8 cellular contexts compared by ENCODE assay signal in genomic region chr4:40551568-40552136, GRCh38.
DNase-seq lines count a peak whose midpoint lies in the region; ATAC-seq, FAIRE-seq and TF ChIP-seq lines count a peak whose summit lies in the region.
"Not testable (repeated sequence)": the region's sequence is repeated elsewhere in the genome, so short reads cannot be mapped to it uniquely, and the experiment has no call there.

No MANE protein-coding gene starts in this region.

- peaks cover 0 to 40% (median 0%) of the 10 kb centered on the region in 4 donors for H3K4me1 ChIP-seq in Peyer's patch
- H3K4me1 ChIP-seq in K562 (replicated peaks in 1 of 2; ENCODE audit: control insufficient read depth in 2 of 2, insufficient read depth in 2 of 2, low read length in 2 of 2), result not testable (repeated sequence)
- H3K4me1 ChIP-seq in naive thymus-derived CD4-positive, alpha-beta T cell (ENCODE audit: control insufficient read depth in 2 of 2, insufficient read depth in 2 of 2, low read length in 2 of 2), result peaks cover 0 to 11% of the 10 kb centered on the region in 2 donors

- not testable (repeated sequence) for TF ChIP-seq CTCF in 22Rv1 (IDR thresholded peaks at IDR 0.05); GM12865 (IDR thresholded peaks at IDR 0.05; ENCODE audit: insufficient read depth, low read depth, low read length, missing control alignments); Peyer's patch (IDR thresholded peaks at IDR 0.05); K562 (IDR thresholded peaks at IDR 0.05 in 2 of 3, conservative IDR thresholded peaks at IDR 0.05 in 1 of 3; ENCODE audit: insufficient read depth in 2 of 3, low read depth in 1 of 3, low read length in 3 of 3); fibroblast of villous mesenchyme (IDR thresholded peaks at IDR 0.05; ENCODE audit: insufficient read depth, low read depth, low read length)

- not testable (repeated sequence) for H3K9me3 ChIP-seq in Peyer's patch; K562 (replicated peaks; ENCODE audit: control insufficient read depth, insufficient read depth, low read depth, low read length); naive thymus-derived CD4-positive, alpha-beta T cell (ENCODE audit: control insufficient read depth in 2 of 3, low read length in 3 of 3)

- not testable (repeated sequence) for ATAC-seq in activated CD8-positive, alpha-beta T cell treated with anti-CD3 and anti-CD28 coated beads, Interleukin-2, amount 10 ng/mL, durations not matched to agents 7 days and 5 days; K562; naive thymus-derived CD4-positive, alpha-beta T cell

- 54% methylated on average over 6 of the region's 9 CpGs for WGBS in K562 (ENCODE audit: insufficient coverage, low coverage, missing lambda C conversion rate)

- not testable (repeated sequence) for H3K27me3 ChIP-seq in Peyer's patch; K562 (ENCODE audit: control insufficient read depth in 2 of 2, insufficient read depth in 2 of 2, low read length in 2 of 2); naive thymus-derived CD4-positive, alpha-beta T cell (ENCODE audit: control insufficient read depth in 2 of 2, insufficient read depth in 2 of 2, low read length in 2 of 2)

- H3K4me1 Mint-ChIP-seq in activated CD8-positive, alpha-beta T cell treated with anti-CD3 and anti-CD28 coated beads, Interleukin-2, amount 10 ng/mL, durations not matched to agents 7 days and 5 days (ENCODE audit: low read depth), result peaks cover 35% of the 10 kb centered on the region
- peaks cover 9 to 43% (median 19%) of the 10 kb centered on the region in 7 donors for H3K4me1 Mint-ChIP-seq in naive thymus-derived CD4-positive, alpha-beta T cell

- FAIRE-seq in K562 (lab: Jason Lieb, UNC), result not testable (repeated sequence)

- H3K27ac Mint-ChIP-seq in activated CD8-positive, alpha-beta T cell treated with anti-CD3 and anti-CD28 coated beads, Interleukin-2, amount 10 ng/mL, durations not matched to agents 7 days and 5 days, result peak overlapping the region; percentile 84
- peak overlapping the region; percentile 83 to 99 (median 92) for H3K27ac Mint-ChIP-seq in naive thymus-derived CD4-positive, alpha-beta T cell

- H3K79me2 ChIP-seq in K562 (ENCODE audit: control insufficient read depth, insufficient read depth, low read length), result not testable (repeated sequence)

- in situ Hi-C loops in K562 (cut with MboI), result not testable (repeated sequence)

- not testable (repeated sequence) for BruUV-seq in K562 (replicated peaks; lab: Mats Ljungman, UMichigan)

- TF ChIP-seq POLR2A in Peyer's patch (IDR thresholded peaks at IDR 0.05); K562 (conservative IDR thresholded peaks at IDR 0.05): not testable (repeated sequence)

- peak; percentile 66 for DNase-seq in GM12865 (ENCODE audit: low read depth)
- DNase-seq in Peyer's patch; activated CD8-positive, alpha-beta T cell treated with anti-CD3 and anti-CD28 coated beads, Interleukin-2, amount 10 ng/mL, durations not matched to agents 7 days and 5 days; K562 (ENCODE audit: extremely low read depth in 1 of 4, low spot score in 3 of 4); fibroblast of villous mesenchyme (ENCODE audit: low read depth): not testable (repeated sequence)
- peak in 1 of 9 donors; percentile 33 for DNase-seq in naive thymus-derived CD4-positive, alpha-beta T cell
- DNase-seq in stimulated activated CD8-positive, alpha-beta memory T cell treated with anti-CD3 and anti-CD28 coated beads, Interleukin-15, amount 100 ng/mL, for 48 hours (ENCODE audit: low read depth in 2 of 2), result peak; percentile 19 to 35

- peak overlapping the region; percentile 91 for H2AFZ ChIP-seq in K562 (ENCODE audit: low read depth, low read length)

- TF ChIP-seq RAD21 in K562 (CRISPR knock-in tag; conservative IDR thresholded peaks at IDR 0.05 in 1 of 2, IDR thresholded peaks at IDR 0.05 in 1 of 2), result not testable (repeated sequence)

- H3K9ac ChIP-seq in K562 (ENCODE audit: insufficient read depth in 1 of 2, low read depth in 2 of 2, low read length in 2 of 2), result not testable (repeated sequence)

- H3K27me3 Mint-ChIP-seq in activated CD8-positive, alpha-beta T cell treated with anti-CD3 and anti-CD28 coated beads, Interleukin-2, amount 10 ng/mL, durations not matched to agents 7 days and 5 days (ENCODE audit: low read depth); naive thymus-derived CD4-positive, alpha-beta T cell: not testable (repeated sequence)

- peak overlapping the region; percentile 76 for H3K4me3 Mint-ChIP-seq in activated CD8-positive, alpha-beta T cell treated with anti-CD3 and anti-CD28 coated beads, Interleukin-2, amount 10 ng/mL, durations not matched to agents 7 days and 5 days
- H3K4me3 Mint-ChIP-seq in naive thymus-derived CD4-positive, alpha-beta T cell, result peak overlapping the region; percentile 74 to 95 (median 85)

- H3K4me2 ChIP-seq in K562 (ENCODE audit: insufficient read depth, low read length), result not testable (repeated sequence)

- CTCF ChIA-PET in activated CD8-positive, alpha-beta T cell treated with anti-CD3 and anti-CD28 coated beads, Interleukin-2, amount 10 ng/mL, durations not matched to agents 7 days and 5 days (lab: Charles Lee), result interaction anchor here (1.1 kb wide), 1 partner anchor 25 kb away, joined by 3 read pairs; no protein-coding TSS in a partner anchor
- CTCF ChIA-PET in K562 (lab: Yijun Ruan, JAX; ENCODE audit: low intra/inter-chr PET ratio), result not testable (repeated sequence)
- CTCF ChIA-PET in naive thymus-derived CD4-positive, alpha-beta T cell (lab: Charles Lee), result interaction anchor here (0.7 kb wide), 1 partner anchor 380 kb away, joined by 4 read pairs; no protein-coding TSS in a partner anchor

- H4K20me1 ChIP-seq in K562 (replicated peaks; ENCODE audit: control insufficient read depth, insufficient read depth, low read length), result not testable (repeated sequence)

- POLR2A ChIA-PET in activated CD8-positive, alpha-beta T cell treated with anti-CD3 and anti-CD28 coated beads, Interleukin-2, amount 10 ng/mL, durations not matched to agents 7 days and 5 days (lab: Charles Lee), result interaction anchor here (0.8 kb wide), 1 partner anchor 234 kb away, joined by 5 read pairs; no protein-coding TSS in a partner anchor
- POLR2A ChIA-PET in K562 (lab: Yijun Ruan, JAX), result interaction anchor here (0.8 kb wide), 1 partner anchor 241 kb away, joined by 3 read pairs; no protein-coding TSS in a partner anchor
- POLR2A ChIA-PET in naive thymus-derived CD4-positive, alpha-beta T cell (lab: Charles Lee), result not testable (repeated sequence)

- H3K4me3 ChIP-seq in GM12865 (ENCODE audit: low read depth, low read length), result peak overlapping the region; percentile 59
- peak overlapping the region in 3 of 4 donors; percentile 0 to 40 (median 40) for H3K4me3 ChIP-seq in Peyer's patch
- H3K4me3 ChIP-seq in K562, result not testable (repeated sequence)
- peak overlapping the region; percentile 42 for H3K4me3 ChIP-seq in fibroblast of villous mesenchyme (ENCODE audit: low read depth, low read length)
- H3K4me3 ChIP-seq in naive thymus-derived CD4-positive, alpha-beta T cell (ENCODE audit: low read length), result peak overlapping the region; percentile 47

- H3K27ac ChIP-seq in 22Rv1 (peak overlapping the region; percentile 87), Peyer's patch (peak overlapping the region in 3 of 4 donors; percentile 51 to 66 (median 56))
- not testable (repeated sequence) for H3K27ac ChIP-seq in K562 (ENCODE audit: extremely low read depth, low read depth, low read length)
- H3K27ac ChIP-seq in naive thymus-derived CD4-positive, alpha-beta T cell (ENCODE audit: low read depth, low read length), result peak overlapping the region; percentile 61

- not testable (repeated sequence) for H3K36me3 Mint-ChIP-seq in activated CD8-positive, alpha-beta T cell treated with anti-CD3 and anti-CD28 coated beads, Interleukin-2, amount 10 ng/mL, durations not matched to agents 7 days and 5 days (ENCODE audit: low read depth); naive thymus-derived CD4-positive, alpha-beta T cell

- H3K36me3 ChIP-seq in Peyer's patch; K562 (ENCODE audit: control insufficient read depth, insufficient read depth, low read length); naive thymus-derived CD4-positive, alpha-beta T cell (ENCODE audit: control insufficient read depth in 2 of 3, insufficient read depth in 3 of 3, low read length in 3 of 3): not testable (repeated sequence)

- not testable (repeated sequence) for H3K9me3 Mint-ChIP-seq in activated CD8-positive, alpha-beta T cell treated with anti-CD3 and anti-CD28 coated beads, Interleukin-2, amount 10 ng/mL, durations not matched to agents 7 days and 5 days (ENCODE audit: insufficient read depth); naive thymus-derived CD4-positive, alpha-beta T cell

- intact Hi-C loops in K562 (cut with micrococcal nuclease), result not testable (repeated sequence)
- intact Hi-C loops in naive thymus-derived CD4-positive, alpha-beta T cell (cut with micrococcal nuclease), result loop anchor here (1.0 to 5.0 kb wide), 8 partner anchors 81 to 495 kb away; partner anchors contain the start of gene N4BP2 (in 1 of the 2)

- H3K9me1 ChIP-seq in K562 (ENCODE audit: control insufficient read depth, insufficient read depth, low read length), result not testable (repeated sequence)

- TF ChIP-seq EP300 in K562 (IDR thresholded peaks at IDR 0.05; ENCODE audit: low read length), result not testable (repeated sequence)

TF ChIP-seq in K562, 482 proteins besides CTCF, POLR2A, EP300 and RAD21:
- peak; percentile 33; the same call in 1 of the 2 replicates for TF ChIP-seq ATF3 (IDR thresholded peaks at IDR 0.05)
- TF ChIP-seq ATF3 (CRISPR knock-in tag; conservative IDR thresholded peaks at IDR 0.05), result not testable (repeated sequence)
